Comparison of ENCODE assay signal across 15 cellular contexts in genomic region chr12:92518071-92518470, GRCh38.
DNase-seq lines count a peak whose midpoint lies in the region; TF ChIP-seq lines count a peak whose summit lies in the region.
"Had no signal": no experiment of that assay in that cellular context is flagged by ENCODE, and none has a peak within 500 bp of the region (broad histone marks: within the 10 kb centered on the region; RNA-seq: fewer than 3 reads in every experiment).

No MANE protein-coding gene starts in this region.

- peaks cover 2% of the 10 kb centered on the region for H3K9me3 Mint-ChIP-seq in nephron
- H3K9me3 Mint-ChIP-seq in MCF 10A (ENCODE audit: unreplicated experiment): no peaks in the 10 kb centered on the region

- H3K9me3 ChIP-seq in suprapubic skin: no peaks in the 10 kb centered on the region

- H3K36me3 ChIP-seq in suprapubic skin: no peaks in the 10 kb centered on the region

- peaks cover 6% of the 10 kb centered on the region for H3K4me1 ChIP-seq in suprapubic skin
- H3K4me1 ChIP-seq: Caco-2 had no signal

- 68% methylated on average over 4 of the region's 4 CpGs for WGBS in suprapubic skin

- TF ChIP-seq CTCF in LNCaP clone FGC (IDR thresholded peaks at IDR 0.05; ENCODE audit: control insufficient read depth, extremely low read depth, insufficient read depth): no peak
- TF ChIP-seq CTCF in VCaP (conservative IDR thresholded peaks at IDR 0.05): no peak
- TF ChIP-seq CTCF in nephron (IDR thresholded peaks at IDR 0.05; ENCODE audit: unreplicated experiment in 3 of 3): no peak
- no peak for TF ChIP-seq CTCF in suprapubic skin (IDR thresholded peaks at IDR 0.05)
- no peak for TF ChIP-seq CTCF in MCF 10A (IDR thresholded peaks at IDR 0.05; ENCODE audit: unreplicated experiment)

- POLR2A ChIA-PET in MCF 10A (lab: Yijun Ruan, JAX): no interaction called here

- intact Hi-C loops in MCF 10A (cut with micrococcal nuclease): no loop called here

- no peaks in the 10 kb centered on the region for H3K27me3 ChIP-seq in suprapubic skin

- CTCF ChIA-PET in MCF 10A (lab: Yijun Ruan, JAX): no interaction called here

- H3K36me3 Mint-ChIP-seq in nephron (ENCODE audit: low read depth) (no peaks in the 10 kb centered on the region), MCF 10A (ENCODE audit: insufficient read depth, unreplicated experiment) (no peaks in the 10 kb centered on the region)
- H3K36me3 Mint-ChIP-seq: CD8-positive, alpha-beta T cell had no signal

- H3K4me3 Mint-ChIP-seq in nephron: no peak overlapping the region
- H3K4me3 Mint-ChIP-seq in MCF 10A (ENCODE audit: unreplicated experiment): no peak overlapping the region
- H3K4me3 Mint-ChIP-seq: CD4-positive, CD25-positive, alpha-beta regulatory T cell; CD8-positive, alpha-beta T cell had no signal

- H3K4me3 ChIP-seq in LNCaP clone FGC (ENCODE audit: low read depth, low read length) (no peak overlapping the region), suprapubic skin (no peak overlapping the region)
- H3K4me3 ChIP-seq: GM23248 had no signal

- no peak for TF ChIP-seq EP300 in suprapubic skin (IDR thresholded peaks at IDR 0.05)

- DNase-seq in LNCaP clone FGC (ENCODE audit: low read depth) (peak; percentile 18), suprapubic skin (ENCODE audit: low spot score in 2 of 2) (no peak), MCF 10A (ENCODE audit: unreplicated experiment) (no peak)
- DNase-seq in stimulated activated naive CD4-positive, alpha-beta T cell treated with Interleukin-2 at 50 U/mL for 16 hours (lab: John Stamatoyannopoulos, UW): no peak
- DNase-seq: C1 segment of cervical spinal cord; Caco-2; CD4-positive, CD25-positive, alpha-beta regulatory T cell; CD8-positive, alpha-beta T cell; DMS153; DND-41; GM23248; H7; HCEC 1CT had no signal

- H3K27me3 Mint-ChIP-seq in nephron (ENCODE audit: low read depth): no peaks in the 10 kb centered on the region
- H3K27me3 Mint-ChIP-seq in MCF 10A (ENCODE audit: insufficient read depth, unreplicated experiment): no peaks in the 10 kb centered on the region
- H3K27me3 Mint-ChIP-seq: CD4-positive, CD25-positive, alpha-beta regulatory T cell had no signal

- H3K4me1 Mint-ChIP-seq in nephron (peaks cover 19% of the 10 kb centered on the region), MCF 10A (ENCODE audit: insufficient read depth, unreplicated experiment) (peaks cover 11% of the 10 kb centered on the region)

- H3K27ac ChIP-seq in VCaP (peak overlapping the region; percentile 51; the same call in 1 of the 2 replicates), suprapubic skin (peak overlapping the region; percentile 46)
- H3K27ac ChIP-seq: GM23248 had no signal

- no peak for TF ChIP-seq POLR2A in suprapubic skin (IDR thresholded peaks at IDR 0.05)

- no TSS peak for BruUV-seq in MCF 10A (replicated peaks; lab: Mats Ljungman, UMichigan)

- H3K27ac Mint-ChIP-seq in nephron: peak overlapping the region in 2 of 3 experiments; percentile 12 to 24
- H3K27ac Mint-ChIP-seq in MCF 10A (ENCODE audit: low read depth, unreplicated experiment): no peak overlapping the region
- H3K27ac Mint-ChIP-seq: CD4-positive, CD25-positive, alpha-beta regulatory T cell; CD8-positive, alpha-beta T cell had no signal
